In genomic region chr20:59580208-59580980, GRCh38 we compare ENCODE assay signal across 22 cellular contexts. TPM values are rescaled to one million over a fixed set of nuclear protein-coding genes. Genes with fewer than 3 reads are reported as not detected.
DNase-seq lines count a peak whose midpoint lies in the region; ATAC-seq and TF ChIP-seq lines count a peak whose summit lies in the region.
"Had no signal": no experiment of that assay in that cellular context is flagged by ENCODE, and none has a peak within 500 bp of the region (broad histone marks: within the 10 kb centered on the region; RNA-seq: fewer than 3 reads in every experiment).

No MANE protein-coding gene starts in this region.

- peak overlapping the region; percentile 16 for H3K4me3 ChIP-seq in AG10803 (ENCODE audit: low read length)
- H3K4me3 ChIP-seq: GM12878, hepatocyte, MG63 had no signal

- ATAC-seq in HG03439 (IDR thresholded peaks at IDR 0.05; ENCODE audit: unreplicated experiment) (no peak), HG02870 (IDR thresholded peaks at IDR 0.05; ENCODE audit: unreplicated experiment) (no peak)
- ATAC-seq: GM12878; stimulated activated naive B cell treated with anti-CD40 and anti-IgM and Interleukin-4, amounts not matched to agents 10 μg/mL and 1 μg/mL and 100 μg/mL, for 72 hours had no signal

- TF ChIP-seq CTCF in AG10803 (conservative IDR thresholded peaks at IDR 0.05; ENCODE audit: low read length), result no peak

- DNase-seq in AG10803 (ENCODE audit: low read depth), result peak; percentile 96
- DNase-seq in GM04503 (ENCODE audit: low read depth), result peak; percentile 58
- DNase-seq in RPMI7951 (ENCODE audit: low read depth), result peak; percentile 78
- peak; percentile 74 for DNase-seq in left kidney (ENCODE audit: low read depth, low spot score)
- no peak for DNase-seq in SIG-M5 treated with dmso at 0.1 percent for 504 hours (lab: John Stamatoyannopoulos, UW; ENCODE audit: unreplicated experiment)
- DNase-seq: activated CD4-positive, alpha-beta T cell treated with anti-CD3 and anti-CD28 coated beads, Interleukin-2, amount 50 U/mL, for 4 hours; BE2C; Calu3; cerebellar nuclear complex; effector CD8-positive, alpha-beta T cell; H9; MG63; NCI-H2029; NCI-H345; stimulated activated naive B cell treated with anti-CD40 and anti-IgM and Interleukin-4, amounts not matched to agents 10 μg/mL and 1 μg/mL and 100 μg/mL, for 72 hours had no signal

RNA-seq across cellular contexts. Expression of gene PHACTR3, which starts 23.9 kb away (rescaled TPM):
- 0.12 and 0.59 TPM in 2 replicates for total RNA-seq in RPMI7951 (2014; rRNA removed; shearing (Covaris generic))
- total RNA-seq: fibroblast of lung, H9, myocyte, osteocyte had no signal
